7 cellular contexts compared by ENCODE assay signal in genomic region chr4:71461422-71461821, GRCh38.
"Had no signal": no experiment of that assay in that cellular context is flagged by ENCODE, and none has a peak within 500 bp of the region (broad histone marks: within the 10 kb centered on the region; RNA-seq: fewer than 3 reads in every experiment).

No MANE protein-coding gene starts in this region.

- DNase-seq: H9, HCEC 1CT, KG1 had no signal

- H3K4me3 Mint-ChIP-seq: GM23338, H9, IgD-negative memory B cell had no signal

- H3K9me3 Mint-ChIP-seq: GM23338, H9, IgD-negative memory B cell had no signal

- ATAC-seq: GM23338 had no signal

- H2AFZ ChIP-seq: GM23338 had no signal

- H3K4me3 ChIP-seq: GM23338 had no signal

- H3K36me3 Mint-ChIP-seq: IgD-negative memory B cell had no signal

- H3K27ac Mint-ChIP-seq: GM23338, H9 had no signal

- H3K4me1 Mint-ChIP-seq: GM23338, IgD-negative memory B cell had no signal

- H3K27me3 Mint-ChIP-seq: IgD-negative memory B cell had no signal

- H3K4me2 ChIP-seq: GM23338 had no signal

- FAIRE-seq: H1, H54 had no signal
